ENCODE assay signal across 16 cellular contexts in genomic region chr10:123988694-123989093, GRCh38.
DNase-seq lines count a peak whose midpoint lies in the region; ATAC-seq, FAIRE-seq and TF ChIP-seq lines count a peak whose summit lies in the region.
"Had no signal": no experiment of that assay in that cellular context is flagged by ENCODE, and none has a peak within 500 bp of the region (broad histone marks: within the 10 kb centered on the region; RNA-seq: fewer than 3 reads in every experiment).

No MANE protein-coding gene starts in this region.

- no peaks in the 10 kb centered on the region for H3K4me1 ChIP-seq in pancreas
- H3K4me1 ChIP-seq: BLaER1 had no signal

- H3K36me3 ChIP-seq in pancreas, result no peaks in the 10 kb centered on the region
- H3K36me3 ChIP-seq: BLaER1 had no signal

- H3K9me3 ChIP-seq in pancreas, result no peaks in the 10 kb centered on the region

- peaks cover 4% of the 10 kb centered on the region for H3K36me3 Mint-ChIP-seq in natural killer cell treated with Interleukin-12 subunit alpha and Interleukin-12 subunit beta and Interleukin-15 and Interleukin-18, amount 100 ng/mL, for 72 hours
- peaks cover 6% of the 10 kb centered on the region for H3K36me3 Mint-ChIP-seq in natural killer cell
- H3K36me3 Mint-ChIP-seq in activated CD4-positive, alpha-beta T cell treated with anti-CD3 and anti-CD28 coated beads, Interleukin-2, amount 10 ng/mL, durations not matched to agents 24 days and 14 days (ENCODE audit: low read depth), result no peaks in the 10 kb centered on the region
- H3K36me3 Mint-ChIP-seq: CD8-positive, alpha-beta T cell had no signal

- no peaks in the 10 kb centered on the region for H3K9me3 Mint-ChIP-seq in natural killer cell treated with Interleukin-12 subunit alpha and Interleukin-12 subunit beta and Interleukin-15 and Interleukin-18, amount 100 ng/mL, for 72 hours
- H3K9me3 Mint-ChIP-seq in natural killer cell, result no peaks in the 10 kb centered on the region
- H3K9me3 Mint-ChIP-seq in activated CD4-positive, alpha-beta T cell treated with anti-CD3 and anti-CD28 coated beads, Interleukin-2, amount 10 ng/mL, durations not matched to agents 24 days and 14 days, result no peaks in the 10 kb centered on the region
- H3K9me3 Mint-ChIP-seq: CD8-positive, alpha-beta T cell had no signal

- 60 to 72% methylated on average over 2 of the region's 2 CpGs for WGBS in pancreas, 2 donors

- intact Hi-C loops in natural killer cell (cut with micrococcal nuclease) (no loop called here), posterior vena cava (cut with DNase I) (no loop called here), pancreas (cut with DNase I) (no loop called here)
- intact Hi-C loops in activated CD4-positive, alpha-beta T cell treated with anti-CD3 and anti-CD28 coated beads, Interleukin-2, amount 10 ng/mL, durations not matched to agents 24 days and 14 days (cut with micrococcal nuclease), result no loop called here

- H3K4me1 Mint-ChIP-seq in natural killer cell treated with Interleukin-12 subunit alpha and Interleukin-12 subunit beta and Interleukin-15 and Interleukin-18, amount 100 ng/mL, for 72 hours (ENCODE audit: low read depth in 2 of 2), result peaks cover 0 to 1% of the 10 kb centered on the region in 2 donors
- no peaks in the 10 kb centered on the region for H3K4me1 Mint-ChIP-seq in natural killer cell
- H3K4me1 Mint-ChIP-seq in activated CD4-positive, alpha-beta T cell treated with anti-CD3 and anti-CD28 coated beads, Interleukin-2, amount 10 ng/mL, durations not matched to agents 24 days and 14 days, result no peaks in the 10 kb centered on the region

- H3K27me3 Mint-ChIP-seq in natural killer cell treated with Interleukin-12 subunit alpha and Interleukin-12 subunit beta and Interleukin-15 and Interleukin-18, amount 100 ng/mL, for 72 hours, result peaks cover 48 to 57% of the 10 kb centered on the region in 2 donors
- H3K27me3 Mint-ChIP-seq in natural killer cell (ENCODE audit: low read depth in 2 of 2), result peaks cover 54 to 59% of the 10 kb centered on the region in 2 donors
- peaks cover 51% of the 10 kb centered on the region for H3K27me3 Mint-ChIP-seq in activated CD4-positive, alpha-beta T cell treated with anti-CD3 and anti-CD28 coated beads, Interleukin-2, amount 10 ng/mL, durations not matched to agents 24 days and 14 days

- H3K4me3 Mint-ChIP-seq in natural killer cell treated with Interleukin-12 subunit alpha and Interleukin-12 subunit beta and Interleukin-15 and Interleukin-18, amount 100 ng/mL, for 72 hours, result no peak overlapping the region
- no peak overlapping the region for H3K4me3 Mint-ChIP-seq in natural killer cell
- no peak overlapping the region for H3K4me3 Mint-ChIP-seq in activated CD4-positive, alpha-beta T cell treated with anti-CD3 and anti-CD28 coated beads, Interleukin-2, amount 10 ng/mL, durations not matched to agents 24 days and 14 days
- H3K4me3 Mint-ChIP-seq: CD8-positive, alpha-beta T cell; GM23338 had no signal

- no peak for FAIRE-seq in pancreas (lab: Jason Lieb, UNC)
- FAIRE-seq: H54 had no signal

- peak; percentile 25 for DNase-seq in natural killer cell treated with Interleukin-12 subunit alpha and Interleukin-12 subunit beta and Interleukin-15 and Interleukin-18, amount 100 ng/mL, for 72 hours (ENCODE audit: low spot score)
- DNase-seq in natural killer cell, result no peak
- DNase-seq in islet precursor cell, result peak; percentile 4
- DNase-seq in posterior vena cava (ENCODE audit: low spot score), result peak; percentile 7
- no peak for DNase-seq in pancreas
- DNase-seq in NCI-H1092 treated with DMSO at 0.1 percent for 48 hours (lab: John Stamatoyannopoulos, UW), result no peak
- DNase-seq in activated CD4-positive, alpha-beta T cell treated with anti-CD3 and anti-CD28 coated beads, Interleukin-2, amount 10 ng/mL, durations not matched to agents 24 days and 14 days, result no peak
- DNase-seq: 8988T; Calu3; CD8-positive, alpha-beta T cell; DMS79 treated with DMSO at 0.1 percent for 48 hours; GF-D8; HCEC 1CT had no signal

- no peak overlapping the region for H3K4me3 ChIP-seq in pancreas
- H3K4me3 ChIP-seq: BLaER1, GM23338 had no signal

- no peak for TF ChIP-seq CTCF in natural killer cell (IDR thresholded peaks at IDR 0.05)
- no peak for TF ChIP-seq CTCF in pancreas (IDR thresholded peaks at IDR 0.05)

- no peak overlapping the region for H3K27ac ChIP-seq in pancreas
- H3K27ac ChIP-seq: BLaER1 had no signal

- H3K27ac Mint-ChIP-seq in natural killer cell treated with Interleukin-12 subunit alpha and Interleukin-12 subunit beta and Interleukin-15 and Interleukin-18, amount 100 ng/mL, for 72 hours, result no peak overlapping the region
- H3K27ac Mint-ChIP-seq in natural killer cell, result no peak overlapping the region
- H3K27ac Mint-ChIP-seq in activated CD4-positive, alpha-beta T cell treated with anti-CD3 and anti-CD28 coated beads, Interleukin-2, amount 10 ng/mL, durations not matched to agents 24 days and 14 days, result no peak overlapping the region
- H3K27ac Mint-ChIP-seq: CD8-positive, alpha-beta T cell; GM23338 had no signal

- peaks cover 0 to 26% (median 3%) of the 10 kb centered on the region in 4 donors for H3K27me3 ChIP-seq in pancreas

- ATAC-seq in natural killer cell treated with Interleukin-12 subunit alpha and Interleukin-12 subunit beta and Interleukin-15 and Interleukin-18, amount 100 ng/mL, for 72 hours, result no peak
- ATAC-seq in natural killer cell (no peak), pancreas (no peak)
- ATAC-seq: CD8-positive, alpha-beta T cell; GM23338 had no signal

Comparison
In these comparisons a context has a peak if more than half of its experiments do, and no peak if none do; other contexts are left out.
1. DNase-seq: peak in natural killer cell treated with Interleukin-12 subunit alpha and Interleukin-12 subunit beta and Interleukin-15 and Interleukin-18, amount 100 ng/mL, for 72 hours (single experiment), islet precursor cell (single experiment) and posterior vena cava (single experiment); none in natural killer cell (single experiment), pancreas (0 of 6), NCI-H1092 treated with DMSO at 0.1 percent for 48 hours (single experiment) and activated CD4-positive, alpha-beta T cell treated with anti-CD3 and anti-CD28 coated beads, Interleukin-2, amount 10 ng/mL, durations not matched to agents 24 days and 14 days (single experiment).